Comparison of ENCODE assay signal across 1 cellular context in genomic region chr1:203473781-203474305, GRCh38.
TF ChIP-seq lines count a peak whose summit lies in the region.

No MANE protein-coding gene starts in this region.

TF ChIP-seq in SK-N-SH treated with all-trans-retinoic acid at 6 μM for 48 hours, 23 proteins besides CTCF, POLR2A, EP300 and RAD21 (continued from another document):
- TF ChIP-seq TSHZ2 (CRISPR knock-in tag; IDR thresholded peaks at IDR 0.05): no peak
- no peak for TF ChIP-seq GLIS3 (CRISPR knock-in tag; IDR thresholded peaks at IDR 0.05)
- TF ChIP-seq PATZ1 (CRISPR knock-in tag; IDR thresholded peaks at IDR 0.05; ENCODE audit: borderline replicate concordance): no peak
- TF ChIP-seq ZFP30 (CRISPR knock-in tag; IDR thresholded peaks at IDR 0.05): no peak
- TF ChIP-seq, protein P1, sequence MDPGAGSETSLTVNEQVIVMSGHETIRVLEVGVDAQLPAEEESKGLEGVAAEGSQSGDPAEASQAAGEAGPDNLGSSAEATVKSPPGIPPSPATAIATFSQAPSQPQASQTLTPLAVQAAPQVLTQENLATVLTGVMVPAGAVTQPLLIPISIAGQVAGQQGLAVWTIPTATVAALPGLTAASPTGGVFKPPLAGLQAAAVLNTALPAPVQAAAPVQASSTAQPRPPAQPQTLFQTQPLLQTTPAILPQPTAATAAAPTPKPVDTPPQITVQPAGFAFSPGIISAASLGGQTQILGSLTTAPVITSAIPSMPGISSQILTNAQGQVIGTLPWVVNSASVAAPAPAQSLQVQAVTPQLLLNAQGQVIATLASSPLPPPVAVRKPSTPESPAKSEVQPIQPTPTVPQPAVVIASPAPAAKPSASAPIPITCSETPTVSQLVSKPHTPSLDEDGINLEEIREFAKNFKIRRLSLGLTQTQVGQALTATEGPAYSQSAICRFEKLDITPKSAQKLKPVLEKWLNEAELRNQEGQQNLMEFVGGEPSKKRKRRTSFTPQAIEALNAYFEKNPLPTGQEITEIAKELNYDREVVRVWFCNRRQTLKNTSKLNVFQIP (CRISPR knock-in tag; IDR thresholded peaks at IDR 0.05; ENCODE audit: borderline replicate concordance, low read depth): no peak
- TF ChIP-seq TCF4 (CRISPR knock-in tag; IDR thresholded peaks at IDR 0.05; ENCODE audit: borderline replicate concordance): no peak
- no peak for TF ChIP-seq SNAI2 (CRISPR knock-in tag; IDR thresholded peaks at IDR 0.05)
- no peak for TF ChIP-seq ARNTL (CRISPR knock-in tag; IDR thresholded peaks at IDR 0.05; ENCODE audit: borderline replicate concordance, low read depth)
- TF ChIP-seq PPARA (CRISPR knock-in tag; IDR thresholded peaks at IDR 0.05; ENCODE audit: borderline replicate concordance): no peak
- no peak for TF ChIP-seq ZNF565 (CRISPR knock-in tag; conservative IDR thresholded peaks at IDR 0.05; ENCODE audit: low read depth)
- TF ChIP-seq ESRRG (CRISPR knock-in tag; IDR thresholded peaks at IDR 0.05): no peak
- TF ChIP-seq ZNF70 (CRISPR knock-in tag; IDR thresholded peaks at IDR 0.05): no peak
- TF ChIP-seq, protein P2, sequence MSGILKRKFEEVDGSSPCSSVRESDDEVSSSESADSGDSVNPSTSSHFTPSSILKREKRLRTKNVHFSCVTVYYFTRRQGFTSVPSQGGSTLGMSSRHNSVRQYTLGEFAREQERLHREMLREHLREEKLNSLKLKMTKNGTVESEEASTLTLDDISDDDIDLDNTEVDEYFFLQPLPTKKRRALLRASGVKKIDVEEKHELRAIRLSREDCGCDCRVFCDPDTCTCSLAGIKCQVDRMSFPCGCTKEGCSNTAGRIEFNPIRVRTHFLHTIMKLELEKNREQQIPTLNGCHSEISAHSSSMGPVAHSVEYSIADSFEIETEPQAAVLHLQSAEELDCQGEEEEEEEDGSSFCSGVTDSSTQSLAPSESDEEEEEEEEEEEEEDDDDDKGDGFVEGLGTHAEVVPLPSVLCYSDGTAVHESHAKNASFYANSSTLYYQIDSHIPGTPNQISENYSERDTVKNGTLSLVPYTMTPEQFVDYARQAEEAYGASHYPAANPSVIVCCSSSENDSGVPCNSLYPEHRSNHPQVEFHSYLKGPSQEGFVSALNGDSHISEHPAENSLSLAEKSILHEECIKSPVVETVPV (CRISPR knock-in tag; IDR thresholded peaks at IDR 0.05): no peak
